8 cellular contexts compared by ENCODE assay signal in the genomic region with DNA sequence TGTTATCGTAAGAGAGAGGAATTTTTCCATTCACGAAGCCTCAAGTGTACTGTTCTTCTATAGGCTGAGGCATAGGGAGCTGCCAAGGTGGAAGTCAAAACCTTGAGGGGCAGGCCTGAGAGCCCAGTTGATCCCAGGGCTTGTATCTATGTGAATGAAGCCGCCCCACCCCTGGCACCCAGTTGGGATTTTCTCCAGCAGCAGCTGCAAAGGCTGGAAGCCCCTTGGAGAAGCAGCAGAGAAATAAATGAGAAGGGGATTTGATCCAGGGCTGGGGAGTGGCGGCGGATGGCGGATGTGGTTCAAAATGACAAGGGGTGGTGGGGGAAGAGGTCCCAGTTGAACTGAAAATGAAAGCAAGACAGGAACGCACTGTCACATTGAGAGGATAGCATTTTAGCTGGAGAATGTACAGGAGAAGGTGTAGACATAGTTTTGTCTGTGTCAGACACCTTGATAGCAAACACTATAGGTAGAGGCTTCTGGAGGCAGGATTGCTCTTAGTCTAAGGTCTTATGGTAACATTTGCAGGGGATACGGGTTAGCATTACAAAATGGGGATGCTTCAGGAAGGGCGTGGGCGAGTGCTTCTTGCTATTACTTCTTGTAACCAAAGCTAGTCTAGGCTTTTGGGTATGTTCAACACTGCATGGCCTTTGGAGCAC. TPM values are rescaled to one million over a fixed set of nuclear protein-coding genes. Genes with fewer than 3 reads are reported as not detected.
A peak's percentile ranks its signal among the peaks of the same experiment; 100 is the strongest.
DNase-seq lines count a peak whose midpoint lies in the region; ATAC-seq and TF ChIP-seq lines count a peak whose summit lies in the region.

No MANE protein-coding gene starts in this region.

- H3K4me1 ChIP-seq in BLaER1 (peaks cover 52% of the 10 kb centered on the region), Karpas-422 (ENCODE audit: low read length) (peaks cover 51% of the 10 kb centered on the region), spleen (peaks cover 0 to 89% (median 27%) of the 10 kb centered on the region in 6 donors), smooth muscle cell (ENCODE audit: low read depth) (no peaks in the 10 kb centered on the region)

- TF ChIP-seq CTCF in spleen (IDR thresholded peaks at IDR 0.05 in 8 of 11, conservative IDR thresholded peaks at IDR 0.05 in 3 of 11) (no peak), smooth muscle cell (IDR thresholded peaks at IDR 0.05; ENCODE audit: borderline replicate concordance, insufficient read depth, poor library complexity, severe bottlenecking) (no peak)

- H3K79me2 ChIP-seq in Karpas-422 (ENCODE audit: low read length) (peaks cover 72% of the 10 kb centered on the region), smooth muscle cell (ENCODE audit: low read depth) (no peaks in the 10 kb centered on the region)

- peaks cover 11% of the 10 kb centered on the region; the same call in 1 of the 2 replicates for H4K20me1 ChIP-seq in BLaER1
- H4K20me1 ChIP-seq in Karpas-422 (ENCODE audit: insufficient read depth, low read depth, low read length), result no peaks in the 10 kb centered on the region
- H4K20me1 ChIP-seq in smooth muscle cell (ENCODE audit: low read depth), result no peaks in the 10 kb centered on the region

- no peaks in the 10 kb centered on the region for H3K9me2 ChIP-seq in Karpas-422 (replicated peaks; ENCODE audit: insufficient read depth, low read length)

- DNase-seq in Karpas-422, result peak; percentile 43
- peak; percentile 26 for DNase-seq in activated T-cell treated with anti-CD3 and anti-CD28 coated beads for 4 hours
- peak; percentile 83 for DNase-seq in spleen
- DNase-seq in glomerular visceral epithelial cell (ENCODE audit: extremely low spot score), result no peak
- DNase-seq in HuH-7.5 (ENCODE audit: low spot score), result no peak
- no peak for DNase-seq in smooth muscle cell (lab: John Stamatoyannopoulos, UW; ENCODE audit: unreplicated experiment)

- TF ChIP-seq POLR2A in spleen (IDR thresholded peaks at IDR 0.05), result no peak

- WGBS in spleen, 5 donors, result 24 to 53% (median 32%) methylated on average over 9 to 10 of the region's 10 CpGs
- WGBS in smooth muscle cell (ENCODE audit: low lambda C conversion rate), result 78% methylated on average over 10 of the region's 10 CpGs

- no peaks in the 10 kb centered on the region for H3F3A ChIP-seq in smooth muscle cell (ENCODE audit: low read depth)

- H3K36me3 ChIP-seq in BLaER1, result no peaks in the 10 kb centered on the region
- no peaks in the 10 kb centered on the region for H3K36me3 ChIP-seq in Karpas-422 (ENCODE audit: insufficient read depth, low read length)
- H3K36me3 ChIP-seq in spleen, result no peaks in the 10 kb centered on the region
- no peaks in the 10 kb centered on the region for H3K36me3 ChIP-seq in smooth muscle cell (ENCODE audit: low read depth)

- H2AFZ ChIP-seq in Karpas-422 (ENCODE audit: low read length) (no peak overlapping the region), smooth muscle cell (ENCODE audit: low read depth) (no peak overlapping the region)

- H3K9ac ChIP-seq in BLaER1, result peak overlapping the region; percentile 53; the same call in 1 of the 2 replicates
- peak overlapping the region; percentile 56 for H3K9ac ChIP-seq in Karpas-422 (ENCODE audit: low read length)
- no peak overlapping the region for H3K9ac ChIP-seq in smooth muscle cell (ENCODE audit: low read depth)

- H3K4me3 ChIP-seq in BLaER1 (peak overlapping the region; percentile 60), Karpas-422 (ENCODE audit: low read length) (peak overlapping the region; percentile 53), spleen (peak overlapping the region in 4 of 8 donors; percentile 17 to 62 (median 26)), smooth muscle cell (no peak overlapping the region)

- H3K9me3 ChIP-seq in BLaER1, result no peaks in the 10 kb centered on the region
- no peaks in the 10 kb centered on the region for H3K9me3 ChIP-seq in Karpas-422 (ENCODE audit: low read length)
- H3K9me3 ChIP-seq in spleen, result peaks cover 0 to 4% (median 0%) of the 10 kb centered on the region in 8 donors
- H3K9me3 ChIP-seq in smooth muscle cell (replicated peaks; ENCODE audit: low read depth), result no peaks in the 10 kb centered on the region

- intact Hi-C loops in spleen (cut with DNase I; ENCODE audit: low total_unique reads), result no loop called here

- H3K4me2 ChIP-seq in BLaER1 (peak overlapping the region; percentile 72), Karpas-422 (ENCODE audit: low read depth, low read length, poor library complexity, severe bottlenecking) (peak overlapping the region; percentile 51), smooth muscle cell (no peak overlapping the region)

- peak; percentile 61 for ATAC-seq in GM21381 (IDR thresholded peaks at IDR 0.05; ENCODE audit: unreplicated experiment)

- no peaks in the 10 kb centered on the region for H3K27me3 ChIP-seq in BLaER1
- no peaks in the 10 kb centered on the region for H3K27me3 ChIP-seq in Karpas-422 (ENCODE audit: low read length)
- peaks cover 0 to 3% (median 0%) of the 10 kb centered on the region in 7 donors for H3K27me3 ChIP-seq in spleen (replicated peaks in 1 of 7)
- no peaks in the 10 kb centered on the region for H3K27me3 ChIP-seq in smooth muscle cell (ENCODE audit: low read depth)

- H3K27ac ChIP-seq in BLaER1 (peak overlapping the region; percentile 55), Karpas-422 (ENCODE audit: low read length) (peak overlapping the region; percentile 52), spleen (peak overlapping the region; percentile 54 to 86 (median 76)), smooth muscle cell (ENCODE audit: low read depth) (no peak overlapping the region)

RNA-seq across cellular contexts. Expression of a gene that starts 32.6 kb away (rescaled TPM):
- 39.3 and 70.5 TPM in 2 replicates for total RNA-seq in Karpas-422 (2014; rRNA removed; shearing (Covaris generic); ENCODE audit: low replicate concordance)
- 10 to 100 TPM; 49.6 to 68.9 (median 56.6) TPM for total RNA-seq in spleen
- 10 to 100 TPM; 32.8 to 35.6 (median 33.3) TPM for polyA plus RNA-seq in spleen
- 2.6 and 3.5 TPM in 2 replicates for total RNA-seq in smooth muscle cell
- polyA plus RNA-seq in smooth muscle cell, result 1.3 and 2.3 TPM in 2 replicates

Comparison
In these comparisons a context has a peak if more than half of its experiments do, and no peak if none do; other contexts are left out.
1. DNase-seq: peak in Karpas-422 (single experiment), activated T-cell treated with anti-CD3 and anti-CD28 coated beads for 4 hours (single experiment) and spleen (single experiment); none in glomerular visceral epithelial cell (single experiment), HuH-7.5 (single experiment) and smooth muscle cell (single experiment).